Comparison of ENCODE assay signal across 11 cellular contexts in genomic region chr17:64964796-64965195, GRCh38. TPM values are rescaled to one million over a fixed set of nuclear protein-coding genes. Genes with fewer than 3 reads are reported as not detected.
A peak's percentile ranks its signal among the peaks of the same experiment; 100 is the strongest.
DNase-seq lines count a peak whose midpoint lies in the region; ATAC-seq and TF ChIP-seq lines count a peak whose summit lies in the region.
"Had no signal": no experiment of that assay in that cellular context is flagged by ENCODE, and none has a peak within 500 bp of the region (broad histone marks: within the 10 kb centered on the region; RNA-seq: fewer than 3 reads in every experiment).

No MANE protein-coding gene starts in this region.

- no peaks in the 10 kb centered on the region for H3K27me3 Mint-ChIP-seq in activated naive CD8-positive, alpha-beta T cell treated with anti-CD3 and anti-CD28 coated beads, Interleukin-2, amount 10 ng/mL, durations not matched to agents 7 days and 5 days
- H3K27me3 Mint-ChIP-seq in naive thymus-derived CD8-positive, alpha-beta T cell, result no peaks in the 10 kb centered on the region

- TF ChIP-seq CTCF in HL-60 (IDR thresholded peaks at IDR 0.05; ENCODE audit: insufficient read depth, low read length), result no peak

- H3K4me1 Mint-ChIP-seq in activated naive CD8-positive, alpha-beta T cell treated with anti-CD3 and anti-CD28 coated beads, Interleukin-2, amount 10 ng/mL, durations not matched to agents 7 days and 5 days, result peaks cover 41% of the 10 kb centered on the region
- peaks cover 24 to 69% (median 57%) of the 10 kb centered on the region in 4 donors for H3K4me1 Mint-ChIP-seq in naive thymus-derived CD8-positive, alpha-beta T cell

- peaks cover 4% of the 10 kb centered on the region for H3K36me3 Mint-ChIP-seq in activated naive CD8-positive, alpha-beta T cell treated with anti-CD3 and anti-CD28 coated beads, Interleukin-2, amount 10 ng/mL, durations not matched to agents 7 days and 5 days
- no peaks in the 10 kb centered on the region for H3K36me3 Mint-ChIP-seq in naive thymus-derived CD8-positive, alpha-beta T cell

- H3K27ac Mint-ChIP-seq in activated naive CD8-positive, alpha-beta T cell treated with anti-CD3 and anti-CD28 coated beads, Interleukin-2, amount 10 ng/mL, durations not matched to agents 7 days and 5 days, result no peak overlapping the region
- H3K27ac Mint-ChIP-seq in naive thymus-derived CD8-positive, alpha-beta T cell, result peak overlapping the region in 7 of 10 donors; percentile 43 to 96 (median 59)

- H3K4me3 Mint-ChIP-seq in activated naive CD8-positive, alpha-beta T cell treated with anti-CD3 and anti-CD28 coated beads, Interleukin-2, amount 10 ng/mL, durations not matched to agents 7 days and 5 days, result peak overlapping the region; percentile 35
- H3K4me3 Mint-ChIP-seq in naive thymus-derived CD8-positive, alpha-beta T cell, result peak overlapping the region in 3 of 10 donors; percentile 39 to 73 (median 53)

- H3K9me3 Mint-ChIP-seq in activated naive CD8-positive, alpha-beta T cell treated with anti-CD3 and anti-CD28 coated beads, Interleukin-2, amount 10 ng/mL, durations not matched to agents 7 days and 5 days, result no peaks in the 10 kb centered on the region
- H3K9me3 Mint-ChIP-seq in naive thymus-derived CD8-positive, alpha-beta T cell, result no peaks in the 10 kb centered on the region

- H3K27ac ChIP-seq in HL-60 (replicated peaks), result 0 out of 2 replicates have a peak overlapping the region, but pooled peaks have one; percentile 10

- TF ChIP-seq POLR2A in GM18505 (IDR thresholded peaks at IDR 0.05; ENCODE audit: borderline replicate concordance, extremely low read depth, insufficient read depth, insufficient read length), result no peak

- H3K27me3 ChIP-seq in HL-60 (ENCODE audit: insufficient read depth, poor library complexity, severe bottlenecking), result no peaks in the 10 kb centered on the region

- POLR2A ChIA-PET in activated naive CD8-positive, alpha-beta T cell treated with anti-CD3 and anti-CD28 coated beads, Interleukin-2, amount 10 ng/mL, durations not matched to agents 7 days and 5 days (lab: Charles Lee), result interaction anchor here (1.2 to 3.0 kb wide), 4 partner anchors 10 to 135 kb away, joined by 3 to 18 read pairs (median 6); no protein-coding TSS in a partner anchor
- POLR2A ChIA-PET in naive thymus-derived CD8-positive, alpha-beta T cell (lab: Charles Lee), result interaction anchor here (1.0 to 1.9 kb wide), 5 partner anchors 10 to 158 kb away, joined by 3 to 11 read pairs (median 5); partner anchors contain the start of gene GNA13

- DNase-seq in Caki2 (ENCODE audit: low read depth) (peak; percentile 74), HL-60 (ENCODE audit: low read depth in 1 of 2, low spot score in 1 of 2) (no peak), SHP77 treated with DMSO at 0.1 percent for 48 hours (lab: John Stamatoyannopoulos, UW) (no peak)
- DNase-seq in activated naive CD8-positive, alpha-beta T cell treated with anti-CD3 and anti-CD28 coated beads, Interleukin-2, amount 10 ng/mL, durations not matched to agents 7 days and 5 days, result no peak
- no peak for DNase-seq in naive thymus-derived CD8-positive, alpha-beta T cell
- no peak for DNase-seq in stimulated activated CD4-positive, alpha-beta T cell treated with anti-CD3 and anti-CD28 coated beads, Interleukin-4, amount 100 ng/mL, for 1 hour
- DNase-seq: activated CD8-positive, alpha-beta memory T cell treated with anti-CD3 and anti-CD28 coated beads, Interleukin-2, amount 50 U/mL, for 4 hours; GDM1; NCI-H2227 treated with DMSO at 0.1 percent for 48 hours had no signal

- in situ Hi-C loops in Caki2 (cut with HindIII; ENCODE audit: low pct_unique_long_range_greater_than_20kb, low sequenced_read_pairs), result no loop called here

- peak overlapping the region; percentile 4; the same call in 1 of the 2 replicates for H3K4me3 ChIP-seq in HL-60 (replicated peaks; ENCODE audit: insufficient read depth, low read length)

- no peak for ATAC-seq in activated naive CD8-positive, alpha-beta T cell treated with anti-CD3 and anti-CD28 coated beads, Interleukin-2, amount 10 ng/mL, durations not matched to agents 7 days and 5 days (ENCODE audit: low read depth)
- ATAC-seq in naive thymus-derived CD8-positive, alpha-beta T cell, result no peak
- ATAC-seq in GM18505 (IDR thresholded peaks at IDR 0.05; ENCODE audit: unreplicated experiment) (no peak), HG02840 (IDR thresholded peaks at IDR 0.05; ENCODE audit: low FRiP score, unreplicated experiment) (no peak)

RNA-seq across cellular contexts. Expression of gene LRRC37A3, which starts 45.5 kb away (rescaled TPM):
- total RNA-seq in Caki2 (2014; rRNA removed; shearing (Covaris generic); ENCODE audit: low replicate concordance), result 9.6 and 13.9 TPM in 2 replicates
- 10 to 100 TPM; 18.4 to 20.5 TPM for total RNA-seq in activated naive CD8-positive, alpha-beta T cell treated with anti-CD3 and anti-CD28 coated beads, Interleukin-2, amount 10 ng/mL, durations not matched to agents 7 days and 5 days
- 10 to 100 TPM; 28.5 to 30.1 TPM for total RNA-seq in naive thymus-derived CD8-positive, alpha-beta T cell
- 1 to 10 TPM in 2 of 3 donors, under 1 TPM in 1; 0.75 to 2.9 (median 1.1) TPM for polyA plus RNA-seq in naive thymus-derived CD8-positive, alpha-beta T cell
